Comparison of ENCODE assay signal across 30 cellular contexts in the genomic region with DNA sequence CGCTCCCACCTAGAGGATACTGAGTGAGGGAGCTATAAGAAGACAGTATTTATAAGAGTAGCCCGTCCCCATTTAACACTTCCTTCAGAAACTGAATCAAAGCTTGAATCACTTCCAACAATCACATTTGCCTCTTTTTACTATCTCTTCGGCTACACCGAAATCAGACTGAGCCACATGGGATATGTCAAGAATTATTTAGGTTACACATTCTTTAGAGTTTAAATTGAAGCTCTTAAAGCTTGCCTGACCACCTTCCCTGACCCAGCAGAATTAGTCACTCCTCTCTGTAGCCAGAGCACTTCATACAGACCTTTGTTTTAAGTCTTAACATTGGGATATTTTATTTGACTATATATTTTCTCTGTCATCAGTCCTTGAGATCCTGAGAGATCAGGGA.
DNase-seq lines count a peak whose midpoint lies in the region; ATAC-seq, FAIRE-seq and TF ChIP-seq lines count a peak whose summit lies in the region.
"Had no signal": no experiment of that assay in that cellular context is flagged by ENCODE, and none has a peak within 500 bp of the region (broad histone marks: within the 10 kb centered on the region; RNA-seq: fewer than 3 reads in every experiment).

No MANE protein-coding gene starts in this region.

- FAIRE-seq in endothelial cell of umbilical vein (lab: Jason Lieb, UNC) = no peak
- FAIRE-seq: kidney had no signal

- BruUV-seq in endothelial cell of umbilical vein (replicated peaks; lab: Mats Ljungman, UMichigan) = no TSS peak

- intact Hi-C loops in endothelial cell of umbilical vein (cut with micrococcal nuclease) = no loop called here

- H3K27ac ChIP-seq in endothelial cell of umbilical vein (ENCODE audit: insufficient read depth, low read depth, low read length) = no peak overlapping the region
- no peak overlapping the region for H3K27ac ChIP-seq in osteoblast (ENCODE audit: low read depth, low read length)
- H3K27ac ChIP-seq in hepatocyte = no peak overlapping the region
- H3K27ac ChIP-seq: adrenal gland; BLaER1 treated with 17β-estradiol and CSF1 and Interleukin-3, amounts not matched to agents 10 nM and 100 nM; KMS-11; neutrophil; prostate gland; right lobe of liver; tibial nerve had no signal

- no peaks in the 10 kb centered on the region for H3K36me3 ChIP-seq in endothelial cell of umbilical vein (ENCODE audit: control insufficient read depth in 2 of 2, extremely low read depth in 1 of 2, insufficient read depth in 2 of 2, low read length in 2 of 2)
- no peaks in the 10 kb centered on the region for H3K36me3 ChIP-seq in osteoblast (ENCODE audit: insufficient read depth, low read length)
- H3K36me3 ChIP-seq in hepatocyte (replicated peaks; ENCODE audit: insufficient read depth, low read depth) = no peaks in the 10 kb centered on the region
- H3K36me3 ChIP-seq: adrenal gland; BLaER1 treated with 17β-estradiol and CSF1 and Interleukin-3, amounts not matched to agents 10 nM and 100 nM; neutrophil; prostate gland; right lobe of liver; tibial nerve had no signal

- H3K79me2 ChIP-seq in endothelial cell of umbilical vein (ENCODE audit: control insufficient read depth, insufficient read depth, low read length) (no peaks in the 10 kb centered on the region), osteoblast (ENCODE audit: insufficient read depth, low read length) (no peaks in the 10 kb centered on the region), hepatocyte (no peaks in the 10 kb centered on the region)

- POLR2A ChIA-PET in endothelial cell of umbilical vein (lab: Charles Lee) = no interaction called here

- H3K4me2 ChIP-seq in endothelial cell of umbilical vein (ENCODE audit: insufficient read depth, low read length) (no peak overlapping the region), osteoblast (ENCODE audit: insufficient read depth, low read length) (peak overlapping the region; percentile 24), hepatocyte (no peak overlapping the region)
- H3K4me2 ChIP-seq: KMS-11 had no signal

- no peak overlapping the region for H3K9ac ChIP-seq in endothelial cell of umbilical vein (replicated peaks; ENCODE audit: extremely low read depth, insufficient read depth, low read length)
- H3K9ac ChIP-seq: BLaER1 treated with 17β-estradiol and CSF1 and Interleukin-3, amounts not matched to agents 10 nM and 100 nM; KMS-11 had no signal

- no peaks in the 10 kb centered on the region for H4K20me1 ChIP-seq in endothelial cell of umbilical vein (replicated peaks; ENCODE audit: control insufficient read depth, extremely low read depth, insufficient read depth, low read length)
- no peaks in the 10 kb centered on the region for H4K20me1 ChIP-seq in osteoblast (ENCODE audit: insufficient read depth, low read length)
- H4K20me1 ChIP-seq in hepatocyte (ENCODE audit: insufficient read depth, poor library complexity, severe bottlenecking) = no peaks in the 10 kb centered on the region
- H4K20me1 ChIP-seq: BLaER1 treated with 17β-estradiol and CSF1 and Interleukin-3, amounts not matched to agents 10 nM and 100 nM had no signal

- no peak for TF ChIP-seq POLR2A in endothelial cell of umbilical vein (IDR thresholded peaks at IDR 0.05; ENCODE audit: low read depth, low read length)

- H3K9me1 ChIP-seq in endothelial cell of umbilical vein (replicated peaks; ENCODE audit: control insufficient read depth, extremely low read depth, insufficient read depth, low read length) = no peaks in the 10 kb centered on the region

- CTCF ChIA-PET in endothelial cell of umbilical vein (lab: Charles Lee) = no interaction called here

- H3K27me3 ChIP-seq in endothelial cell of umbilical vein (ENCODE audit: control insufficient read depth in 2 of 2, insufficient read depth in 2 of 2, low read length in 2 of 2) (no peaks in the 10 kb centered on the region), osteoblast (ENCODE audit: insufficient read depth, low read length) (no peaks in the 10 kb centered on the region), hepatocyte (no peaks in the 10 kb centered on the region)
- H3K27me3 ChIP-seq: adrenal gland; BLaER1 treated with 17β-estradiol and CSF1 and Interleukin-3, amounts not matched to agents 10 nM and 100 nM; neutrophil; right lobe of liver; tibial nerve had no signal

- H3K4me3 ChIP-seq in endothelial cell of umbilical vein (replicated peaks in 1 of 3; ENCODE audit: insufficient read depth in 1 of 3, low read depth in 1 of 3, low read length in 3 of 3) (no peak overlapping the region), osteoblast (ENCODE audit: insufficient read depth, low read length) (no peak overlapping the region), hepatocyte (no peak overlapping the region)
- H3K4me3 ChIP-seq: adrenal gland; BLaER1 treated with 17β-estradiol and CSF1 and Interleukin-3, amounts not matched to agents 10 nM and 100 nM; prostate gland; right lobe of liver; tibial nerve had no signal

- H3K9me3 ChIP-seq in endothelial cell of umbilical vein (replicated peaks; ENCODE audit: control insufficient read depth, insufficient read depth, low read length) = no peaks in the 10 kb centered on the region
- H3K9me3 ChIP-seq in osteoblast (ENCODE audit: low read depth, low read length) = peaks cover 2% of the 10 kb centered on the region
- H3K9me3 ChIP-seq in hepatocyte (ENCODE audit: low read depth) = no peaks in the 10 kb centered on the region
- H3K9me3 ChIP-seq: adrenal gland, prostate gland, right lobe of liver had no signal

- no peak overlapping the region for H2AFZ ChIP-seq in endothelial cell of umbilical vein (ENCODE audit: low read depth, low read length)
- no peak overlapping the region for H2AFZ ChIP-seq in osteoblast (ENCODE audit: low read length)
- H2AFZ ChIP-seq in hepatocyte = no peak overlapping the region

- H3K4me1 ChIP-seq in endothelial cell of umbilical vein (ENCODE audit: control insufficient read depth, extremely low read depth, insufficient read depth, low read length) = no peaks in the 10 kb centered on the region
- peaks cover 15% of the 10 kb centered on the region for H3K4me1 ChIP-seq in osteoblast (ENCODE audit: insufficient read depth, low read length)
- H3K4me1 ChIP-seq in hepatocyte (ENCODE audit: insufficient read depth) = no peaks in the 10 kb centered on the region
- H3K4me1 ChIP-seq: adrenal gland, prostate gland, right lobe of liver, tibial nerve had no signal

- dilution Hi-C loops in endothelial cell of umbilical vein (cut with MboI; ENCODE audit: extremely low pct_ligation_motif_present, low sequenced_read_pairs) = no loop called here

- WGBS in hepatocyte (ENCODE audit: low lambda C conversion rate, missing lambda C conversion rate) = 47% methylated on average over 4 of the region's 4 CpGs

- no peak for ATAC-seq in GM21825 (IDR thresholded peaks at IDR 0.05; ENCODE audit: unreplicated experiment)
- ATAC-seq: activated CD4-positive, alpha-beta T cell treated with anti-CD3 and anti-CD28 coated beads for 36 hours; activated CD8-positive, alpha-beta T cell treated with anti-CD3 and anti-CD28 coated beads, Interleukin-2, amount 10 ng/mL, durations not matched to agents 7 days and 5 days; activated T-helper 17 cell treated with anti-CD3 and anti-CD28 coated beads, Interleukin-2, amount 50 U/mL, for 72 hours; left ventricle myocardium superior; PC-3; right lobe of liver; Right ventricle myocardium inferior had no signal

- H3K9me2 ChIP-seq in hepatocyte (replicated peaks; ENCODE audit: insufficient read depth) = no peaks in the 10 kb centered on the region

- no peak for TF ChIP-seq CTCF in endothelial cell of umbilical vein (IDR thresholded peaks at IDR 0.05; ENCODE audit: extremely low read depth in 1 of 2, insufficient read depth in 1 of 2, low read depth in 1 of 2, low read length in 2 of 2)
- TF ChIP-seq CTCF in osteoblast (IDR thresholded peaks at IDR 0.05; ENCODE audit: extremely low read depth, low read depth, low read length) = no peak
- no peak for TF ChIP-seq CTCF in hepatocyte (IDR thresholded peaks at IDR 0.05; ENCODE audit: poor library complexity)

- DNase-seq in EL = peak; percentile 34
- peak; percentile 88 for DNase-seq in RPMI7951 (ENCODE audit: low read depth)
- peak; percentile 7 for DNase-seq in endothelial cell of umbilical vein (ENCODE audit: low read depth, low spot score)
- no peak for DNase-seq in osteoblast (ENCODE audit: insufficient read length, low spot score, missing footprints)
- no peak for DNase-seq in SW 1271 (lab: John Stamatoyannopoulos, UW)
- DNase-seq in middle frontal gyrus (ENCODE audit: extremely low spot score, low spot score) = no peak
- no peak for DNase-seq in hepatocyte (ENCODE audit: low spot score)
- DNase-seq: activated CD4-positive, alpha-beta T cell treated with anti-CD3 and anti-CD28 coated beads for 36 hours; activated CD8-positive, alpha-beta T cell treated with anti-CD3 and anti-CD28 coated beads, Interleukin-2, amount 10 ng/mL, durations not matched to agents 7 days and 5 days; activated naive CD4-positive, alpha-beta T cell treated with anti-CD3 and anti-CD28 coated beads, Interleukin-2, amount 10 ng/mL, durations not matched to agents 7 days and 5 days; adrenal gland; GDM1; kidney; left ventricle myocardium superior; NCI-H1417 treated with DMSO at 0.1 percent for 48 hours; NCI-H2081; NCI-H345; NCI-H69; PC-3; right lobe of liver; stimulated activated CD4-positive, alpha-beta T cell treated with anti-CD3 and anti-CD28 coated beads, Interleukin-4, amount 100 ng/mL, for 24 hours; T-helper 2 cell had no signal

TF ChIP-seq in endothelial cell of umbilical vein, 7 proteins besides CTCF, POLR2A, EP300 and RAD21:
- TF ChIP-seq FOS (IDR thresholded peaks at IDR 0.05; ENCODE audit: borderline replicate concordance, insufficient read depth, low read length) (no peak), GATA2 (IDR thresholded peaks at IDR 0.05; ENCODE audit: insufficient read depth, insufficient read length, low read depth, low read length) (no peak), JUN (IDR thresholded peaks at IDR 0.05; ENCODE audit: borderline replicate concordance, insufficient read depth, insufficient read length, low read depth) (no peak), POLR2AphosphoS5 (IDR thresholded peaks at IDR 0.05; ENCODE audit: insufficient read depth, low read depth, low read length) (no peak), MYC (IDR thresholded peaks at IDR 0.05; ENCODE audit: low read depth, low read length) (no peak), EZH2 (IDR thresholded peaks at IDR 0.05; ENCODE audit: borderline replicate concordance, low read depth, low read length, severe bottlenecking) (no peak)
- TF ChIP-seq, protein P1, sequence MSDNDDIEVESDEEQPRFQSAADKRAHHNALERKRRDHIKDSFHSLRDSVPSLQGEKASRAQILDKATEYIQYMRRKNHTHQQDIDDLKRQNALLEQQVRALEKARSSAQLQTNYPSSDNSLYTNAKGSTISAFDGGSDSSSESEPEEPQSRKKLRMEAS (IDR thresholded peaks at IDR 0.05; ENCODE audit: insufficient read depth, insufficient read length) = no peak

Comparison
In these comparisons a context has a peak if more than half of its experiments do, and no peak if none do; other contexts are left out.
1. DNase-seq: peak in EL (single experiment), RPMI7951 (single experiment) and endothelial cell of umbilical vein (single experiment); none in osteoblast (single experiment), SW 1271 (0 of 2), middle frontal gyrus (single experiment) and hepatocyte (single experiment).